7 cellular contexts compared by ENCODE assay signal in genomic region chr10:93496322-93497041, GRCh38. TPM values are rescaled to one million over a fixed set of nuclear protein-coding genes. Genes with fewer than 3 reads are reported as not detected.
DNase-seq lines count a peak whose midpoint lies in the region; ATAC-seq, FAIRE-seq and TF ChIP-seq lines count a peak whose summit lies in the region.

TSS of gene CEP55 (plus strand) at chr10:93496612. CDS start at chr10:93500052, 3,440 bp downstream.

- no peaks in the 10 kb centered on the region for H3K27me3 ChIP-seq in astrocyte (ENCODE audit: insufficient read depth, low read length)

- H2AFZ ChIP-seq in astrocyte (ENCODE audit: low read depth, low read length) = peak within 1 kb of the TSS; percentile 94

- H3K27ac ChIP-seq in astrocyte (ENCODE audit: low read depth, low read length) = peak within 1 kb of the TSS; percentile 77

- peaks cover 7% of the 10 kb centered on the region for H3K4me1 ChIP-seq in astrocyte (ENCODE audit: insufficient read depth, low read length)

- peak within 1 kb of the TSS; percentile 90 for H3K9ac ChIP-seq in astrocyte (ENCODE audit: low read length)

- peak; percentile 98 for ATAC-seq in HG02973 (IDR thresholded peaks at IDR 0.05; ENCODE audit: unreplicated experiment)

- peaks cover 47% of the 10 kb centered on the region for H3K79me2 ChIP-seq in astrocyte (ENCODE audit: insufficient read depth, low read length)

- H3K4me3 Mint-ChIP-seq in T-helper 2 cell treated with Interferon-gamma antibody and Interleukin-4, amounts not matched to agents 5 μg/mL and 100 μg/mL, for 36 hours = peak within 1 kb of the TSS; percentile 92
- peak within 1 kb of the TSS; percentile 92 for H3K4me3 Mint-ChIP-seq in astrocyte (ENCODE audit: unreplicated experiment)

- peak within 1 kb of the TSS; percentile 97 for H3K4me3 ChIP-seq in astrocyte (ENCODE audit: insufficient read depth, low read depth, low read length)

- FAIRE-seq in GM18507 (lab: Jason Lieb, UNC) = peak; percentile 91
- FAIRE-seq in astrocyte (lab: Jason Lieb, UNC) = no peak

- no peaks in the 10 kb centered on the region for H3K9me3 ChIP-seq in astrocyte (ENCODE audit: insufficient read depth, low read depth, low read length)

- H3K4me2 ChIP-seq in astrocyte (ENCODE audit: low read length) = peak within 1 kb of the TSS; percentile 99

- H3K27me3 Mint-ChIP-seq in T-helper 2 cell treated with Interferon-gamma antibody and Interleukin-4, amounts not matched to agents 5 μg/mL and 100 μg/mL, for 36 hours (ENCODE audit: low read depth) = no peaks in the 10 kb centered on the region
- no peaks in the 10 kb centered on the region for H3K27me3 Mint-ChIP-seq in astrocyte (ENCODE audit: low read depth, unreplicated experiment)

- H4K20me1 ChIP-seq in astrocyte (ENCODE audit: insufficient read depth, low read length) = no peaks in the 10 kb centered on the region

- TF ChIP-seq CTCF in astrocyte (IDR thresholded peaks at IDR 0.05; ENCODE audit: insufficient read depth, low read depth, low read length) = no peak

- DNase-seq in GM18507 (ENCODE audit: extremely low spot score, insufficient read length, low read depth) (peak; percentile 90), NCI-H2029 (lab: John Stamatoyannopoulos, UW) (peak; percentile 81), astrocyte (ENCODE audit: low read depth) (peak; percentile 79), hepatic stellate cell (ENCODE audit: low spot score) (peak; percentile 89), retina (peak; percentile 96)
- peak; percentile 96 for DNase-seq in T-helper 2 cell treated with Interferon-gamma antibody and Interleukin-4, amounts not matched to agents 5 μg/mL and 100 μg/mL, for 36 hours (ENCODE audit: low spot score)

- H3K4me1 Mint-ChIP-seq in T-helper 2 cell treated with Interferon-gamma antibody and Interleukin-4, amounts not matched to agents 5 μg/mL and 100 μg/mL, for 36 hours (ENCODE audit: low read depth) = peaks cover 44% of the 10 kb centered on the region
- peaks cover 2% of the 10 kb centered on the region for H3K4me1 Mint-ChIP-seq in astrocyte (ENCODE audit: low read depth, unreplicated experiment)

- H3K36me3 ChIP-seq in astrocyte (ENCODE audit: insufficient read depth, low read length) = no peaks in the 10 kb centered on the region

- peak within 1 kb of the TSS; percentile 90 for H3K27ac Mint-ChIP-seq in T-helper 2 cell treated with Interferon-gamma antibody and Interleukin-4, amounts not matched to agents 5 μg/mL and 100 μg/mL, for 36 hours
- peak within 1 kb of the TSS; percentile 79 for H3K27ac Mint-ChIP-seq in astrocyte (ENCODE audit: unreplicated experiment)

- H3K36me3 Mint-ChIP-seq in T-helper 2 cell treated with Interferon-gamma antibody and Interleukin-4, amounts not matched to agents 5 μg/mL and 100 μg/mL, for 36 hours (ENCODE audit: low read depth) = peaks cover 22% of the 10 kb centered on the region
- H3K36me3 Mint-ChIP-seq in astrocyte (ENCODE audit: low read depth, unreplicated experiment) = peaks cover 2% of the 10 kb centered on the region

- H3K9me3 Mint-ChIP-seq in T-helper 2 cell treated with Interferon-gamma antibody and Interleukin-4, amounts not matched to agents 5 μg/mL and 100 μg/mL, for 36 hours = no peaks in the 10 kb centered on the region
- H3K9me3 Mint-ChIP-seq in astrocyte (ENCODE audit: unreplicated experiment) = no peaks in the 10 kb centered on the region

RNA-seq across cellular contexts. Expression of gene CEP55, which starts in this region (rescaled TPM):
- total RNA-seq in astrocyte = 2.0 and 3.7 TPM in 2 replicates

Comparison
In these comparisons a context has a peak if more than half of its experiments do, and no peak if none do; other contexts are left out.
1. Peak in every context shown above with its lines: DNase-seq, ATAC-seq, H3K4me3 ChIP-seq and H3K27ac ChIP-seq.